ENCODE assay signal across 1 cellular context in the genomic region with DNA sequence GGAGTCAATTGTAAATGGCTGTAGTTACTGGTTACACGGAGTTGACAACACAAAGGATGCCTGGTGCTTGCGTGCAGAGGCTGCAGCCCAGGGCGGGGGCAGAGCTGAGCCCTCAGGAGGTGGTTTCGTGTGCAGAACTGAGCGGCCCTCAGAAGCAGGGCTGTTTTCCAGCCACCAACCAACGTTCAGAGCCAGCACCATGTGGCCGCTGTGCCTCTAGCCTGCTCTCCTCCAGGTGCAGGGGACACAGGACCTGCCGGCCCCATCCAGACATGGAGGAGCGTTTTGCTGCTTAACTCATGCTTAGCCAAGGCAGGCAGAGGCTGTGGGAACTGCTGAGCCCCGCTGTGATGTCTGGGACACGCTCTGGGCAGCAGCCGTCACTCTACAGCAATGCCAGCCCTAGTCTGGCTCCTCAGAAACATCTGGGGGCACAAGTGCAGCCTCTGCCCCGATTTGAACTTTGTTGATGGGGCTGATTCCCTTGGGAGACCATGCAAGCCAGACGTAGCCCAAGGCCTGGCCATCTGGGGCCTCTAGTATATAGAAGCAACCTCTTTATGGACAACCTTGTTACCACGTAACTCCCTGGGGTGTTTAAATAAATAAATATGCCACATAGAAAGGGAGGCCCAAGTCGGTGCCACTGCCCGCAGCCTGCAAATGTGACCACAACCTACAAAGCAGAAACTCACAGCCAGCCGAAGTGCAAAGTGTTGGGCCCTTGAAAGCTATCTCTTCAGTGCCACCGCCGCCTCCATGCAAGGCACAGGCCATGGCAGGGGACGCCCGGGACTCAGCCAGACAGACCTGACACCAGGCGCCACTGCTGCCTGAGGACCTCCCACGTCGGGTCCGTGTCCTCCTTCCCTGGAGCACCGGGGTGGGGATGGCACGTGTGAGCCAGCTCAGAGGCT.
TF ChIP-seq lines count a peak whose summit lies in the region.

No MANE protein-coding gene starts in this region.

TF ChIP-seq in SK-N-SH treated with all-trans-retinoic acid at 6 μM for 48 hours, 23 proteins besides CTCF, POLR2A, EP300 and RAD21 (continued from another document):
- TF ChIP-seq, protein P1, sequence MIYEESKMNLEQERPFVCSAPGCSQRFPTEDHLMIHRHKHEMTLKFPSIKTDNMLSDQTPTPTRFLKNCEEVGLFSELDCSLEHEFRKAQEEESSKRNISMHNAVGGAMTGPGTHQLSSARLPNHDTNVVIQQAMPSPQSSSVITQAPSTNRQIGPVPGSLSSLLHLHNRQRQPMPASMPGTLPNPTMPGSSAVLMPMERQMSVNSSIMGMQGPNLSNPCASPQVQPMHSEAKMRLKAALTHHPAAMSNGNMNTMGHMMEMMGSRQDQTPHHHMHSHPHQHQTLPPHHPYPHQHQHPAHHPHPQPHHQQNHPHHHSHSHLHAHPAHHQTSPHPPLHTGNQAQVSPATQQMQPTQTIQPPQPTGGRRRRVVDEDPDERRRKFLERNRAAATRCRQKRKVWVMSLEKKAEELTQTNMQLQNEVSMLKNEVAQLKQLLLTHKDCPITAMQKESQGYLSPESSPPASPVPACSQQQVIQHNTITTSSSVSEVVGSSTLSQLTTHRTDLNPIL (CRISPR knock-in tag; IDR thresholded peaks at IDR 0.05; ENCODE audit: low read depth) = no peak
- TF ChIP-seq OSR1 (CRISPR knock-in tag; IDR thresholded peaks at IDR 0.05) (no peak), ZNF565 (CRISPR knock-in tag; conservative IDR thresholded peaks at IDR 0.05; ENCODE audit: low read depth) (no peak), ZFP30 (CRISPR knock-in tag; IDR thresholded peaks at IDR 0.05) (no peak), PATZ1 (CRISPR knock-in tag; IDR thresholded peaks at IDR 0.05; ENCODE audit: borderline replicate concordance) (no peak), ZNF8 (CRISPR knock-in tag; IDR thresholded peaks at IDR 0.05) (no peak)
